ENCODE assay signal across 26 cellular contexts in genomic region chr12:46491548-46491947, GRCh38.
A peak's percentile ranks its signal among the peaks of the same experiment; 100 is the strongest.
DNase-seq lines count a peak whose midpoint lies in the region; ATAC-seq, FAIRE-seq and TF ChIP-seq lines count a peak whose summit lies in the region.
"Had no signal": no experiment of that assay in that cellular context is flagged by ENCODE, and none has a peak within 500 bp of the region (broad histone marks: within the 10 kb centered on the region; RNA-seq: fewer than 3 reads in every experiment).

No MANE protein-coding gene starts in this region.

- no peaks in the 10 kb centered on the region for H3K9me3 Mint-ChIP-seq in HFFc6
- H3K9me3 Mint-ChIP-seq: activated naive CD8-positive, alpha-beta T cell treated with anti-CD3 and anti-CD28 coated beads, Interleukin-2, amount 50 U/mL, for 24 hours; CD8-positive, alpha-beta T cell had no signal

- H3K9me2 ChIP-seq in hepatocyte (replicated peaks; ENCODE audit: insufficient read depth) = no peaks in the 10 kb centered on the region

- no peak overlapping the region; the same call in 1 of the 2 replicates for H3K4me3 Mint-ChIP-seq in HFFc6
- H3K4me3 Mint-ChIP-seq: activated naive CD8-positive, alpha-beta T cell treated with anti-CD3 and anti-CD28 coated beads, Interleukin-2, amount 50 U/mL, for 24 hours; CD8-positive, alpha-beta T cell; naive thymus-derived CD4-positive, alpha-beta T cell had no signal

- no peak overlapping the region for H3K4me2 ChIP-seq in hepatocyte
- H3K4me2 ChIP-seq in skeletal muscle satellite cell (ENCODE audit: low read length) = no peak overlapping the region

- FAIRE-seq in frontal cortex (lab: Jason Lieb, UNC) = no peak
- FAIRE-seq: endometrium, K562 had no signal

- H3K79me2 ChIP-seq in hepatocyte = peaks cover 2% of the 10 kb centered on the region

- peaks cover 55% of the 10 kb centered on the region for H3K4me1 Mint-ChIP-seq in HFFc6 (ENCODE audit: low read depth)
- H3K4me1 Mint-ChIP-seq: activated naive CD8-positive, alpha-beta T cell treated with anti-CD3 and anti-CD28 coated beads, Interleukin-2, amount 50 U/mL, for 24 hours had no signal

- ATAC-seq in stimulated activated naive CD8-positive, alpha-beta T cell treated with anti-CD3 and anti-CD28 coated beads, Interleukin-15, Interleukin-2, amounts not matched to agents 100 U/mL and 50 U/mL, for 24 hours = no peak
- ATAC-seq: activated naive CD8-positive, alpha-beta T cell treated with anti-CD3 and anti-CD28 coated beads, Interleukin-2, amount 50 U/mL, for 24 hours; CD8-positive, alpha-beta T cell; K562; naive thymus-derived CD4-positive, alpha-beta T cell; sciatic nerve had no signal

- H3K4me3 ChIP-seq in ascending aorta = no peak overlapping the region
- no peak overlapping the region for H3K4me3 ChIP-seq in hepatocyte
- no peak overlapping the region for H3K4me3 ChIP-seq in skeletal muscle satellite cell (ENCODE audit: low read length)
- H3K4me3 ChIP-seq: cardiac muscle cell, K562, ovary, suprapubic skin had no signal

- peaks cover 28% of the 10 kb centered on the region for H3K36me3 Mint-ChIP-seq in HFFc6 (ENCODE audit: low read depth)
- H3K36me3 Mint-ChIP-seq: CD8-positive, alpha-beta T cell had no signal

- H3K4me1 ChIP-seq in ascending aorta (peaks cover 11 to 36% of the 10 kb centered on the region in 2 donors), hepatocyte (ENCODE audit: insufficient read depth) (peaks cover 40% of the 10 kb centered on the region), skeletal muscle satellite cell (ENCODE audit: control insufficient read depth, insufficient read depth, low read length) (peaks cover 52% of the 10 kb centered on the region)

- H2AFZ ChIP-seq in hepatocyte = no peak overlapping the region

- H3K27me3 Mint-ChIP-seq in HFFc6 (ENCODE audit: insufficient read depth) = peaks cover 2% of the 10 kb centered on the region; the same call in 1 of the 2 replicates
- H3K27me3 Mint-ChIP-seq: activated naive CD8-positive, alpha-beta T cell treated with anti-CD3 and anti-CD28 coated beads, Interleukin-2, amount 50 U/mL, for 24 hours; naive thymus-derived CD4-positive, alpha-beta T cell had no signal

- H3K27me3 ChIP-seq in ascending aorta (no peaks in the 10 kb centered on the region), hepatocyte (no peaks in the 10 kb centered on the region), skeletal muscle satellite cell (ENCODE audit: control insufficient read depth, insufficient read depth, low read length) (no peaks in the 10 kb centered on the region)
- H3K27me3 ChIP-seq: cardiac muscle cell, ovary, suprapubic skin had no signal

- H3K9ac ChIP-seq in skeletal muscle satellite cell (ENCODE audit: low read depth, low read length) = peak overlapping the region; percentile 71

- H3K9me3 ChIP-seq in ascending aorta (no peaks in the 10 kb centered on the region), hepatocyte (ENCODE audit: low read depth) (no peaks in the 10 kb centered on the region), skeletal muscle satellite cell (replicated peaks; ENCODE audit: low read length) (no peaks in the 10 kb centered on the region)
- H3K9me3 ChIP-seq: ovary, suprapubic skin had no signal

- peak overlapping the region; percentile 27 to 41 for H3K27ac ChIP-seq in ascending aorta
- H3K27ac ChIP-seq in hepatocyte = peak overlapping the region; percentile 79
- no peak overlapping the region for H3K27ac ChIP-seq in substantia nigra (ENCODE audit: low read depth, low read length, poor library complexity, severe bottlenecking)
- H3K27ac ChIP-seq: cardiac muscle cell had no signal

- TF ChIP-seq CTCF in HFFc6 (IDR thresholded peaks at IDR 0.05) = no peak
- no peak for TF ChIP-seq CTCF in ascending aorta (IDR thresholded peaks at IDR 0.05)
- no peak for TF ChIP-seq CTCF in hepatocyte (IDR thresholded peaks at IDR 0.05; ENCODE audit: poor library complexity)

- H4K20me1 ChIP-seq in hepatocyte (ENCODE audit: insufficient read depth, poor library complexity, severe bottlenecking) = no peaks in the 10 kb centered on the region

- intact Hi-C loops in ascending aorta (cut with DNase I) = no loop called here

- DNase-seq in HFFc6 (no peak), ascending aorta (ENCODE audit: low spot score in 2 of 2) (no peak), hepatocyte (ENCODE audit: low spot score) (no peak), frontal cortex (ENCODE audit: low spot score in 2 of 2) (no peak), substantia nigra (lab: John Stamatoyannopoulos, UW) (no peak), NCI-H446 treated with DMSO at 0.1 percent for 48 hours (lab: John Stamatoyannopoulos, UW) (no peak)
- no peak for DNase-seq in stimulated activated naive CD8-positive, alpha-beta T cell treated with anti-CD3 and anti-CD28 coated beads, Interleukin-15, Interleukin-2, amounts not matched to agents 100 U/mL and 50 U/mL, for 24 hours
- DNase-seq: activated CD4-positive, alpha-beta T cell treated with anti-CD3 and anti-CD28 coated beads, Interleukin-2, amount 50 U/mL, for 48 hours; activated effector memory CD4-positive, alpha-beta T cell treated with anti-CD3 and anti-CD28 coated beads, Interleukin-2, amount 50 U/mL, for 16 hours; activated naive CD8-positive, alpha-beta T cell treated with anti-CD3 and anti-CD28 coated beads, Interleukin-2, amount 50 U/mL, for 24 hours; CD8-positive, alpha-beta T cell; cortex of kidney; DMS153; GF-D8; H7; mesendoderm; naive thymus-derived CD4-positive, alpha-beta T cell; NCI-H1694; ovary; T-helper 9 cell had no signal

- WGBS in hepatocyte (ENCODE audit: low lambda C conversion rate, missing lambda C conversion rate) = 92% methylated on average over 1 of the region's 1 CpG

- peak overlapping the region; percentile 89; the same call in 1 of the 2 replicates for H3K27ac Mint-ChIP-seq in HFFc6
- H3K27ac Mint-ChIP-seq: activated naive CD8-positive, alpha-beta T cell treated with anti-CD3 and anti-CD28 coated beads, Interleukin-2, amount 50 U/mL, for 24 hours; CD8-positive, alpha-beta T cell; naive thymus-derived CD4-positive, alpha-beta T cell had no signal

- H3K36me3 ChIP-seq in ascending aorta = no peaks in the 10 kb centered on the region
- H3K36me3 ChIP-seq in hepatocyte (replicated peaks; ENCODE audit: insufficient read depth, low read depth) = no peaks in the 10 kb centered on the region
- H3K36me3 ChIP-seq in skeletal muscle satellite cell (ENCODE audit: insufficient read depth, low read length) = no peaks in the 10 kb centered on the region
- H3K36me3 ChIP-seq: cardiac muscle cell, ovary, suprapubic skin had no signal
